ENCODE assay signal across 2 cellular contexts in genomic region chr16:57474671-57475661, GRCh38.
TF ChIP-seq lines count a peak whose summit lies in the region.

No MANE protein-coding gene starts in this region.

TF ChIP-seq in WTC11, 78 proteins besides CTCF, POLR2A, EP300 and RAD21:
- TF ChIP-seq MLX (CRISPR knock-in tag; IDR thresholded peaks at IDR 0.05), result no peak
- 0 out of 2 replicates have a peak, but pooled peaks have one; percentile 52 for TF ChIP-seq HMGXB4 (CRISPR knock-in tag; IDR thresholded peaks at IDR 0.05)
- peak; percentile 18; the same call in 1 of the 2 replicates for TF ChIP-seq FOXP1 (CRISPR knock-in tag; IDR thresholded peaks at IDR 0.05; ENCODE audit: borderline replicate concordance)

TF ChIP-seq in HepG2, 621 proteins besides CTCF, POLR2A, EP300 and RAD21:
- TF ChIP-seq ZNF256 (CRISPR knock-in tag; conservative IDR thresholded peaks at IDR 0.05), result no peak
- TF ChIP-seq TIGD3 (CRISPR knock-in tag; IDR thresholded peaks at IDR 0.05; ENCODE audit: borderline replicate concordance), result no peak
- no peak for TF ChIP-seq BCL6 (CRISPR knock-in tag; IDR thresholded peaks at IDR 0.05)
- TF ChIP-seq MXD1 (CRISPR knock-in tag; IDR thresholded peaks at IDR 0.05), result 0 out of 2 replicates have a peak, but pooled peaks have one; percentile 4
- TF ChIP-seq THAP9 (CRISPR knock-in tag; IDR thresholded peaks at IDR 0.05; ENCODE audit: borderline replicate concordance), result 0 out of 2 replicates have a peak, but pooled peaks have one; percentile 4
